ENCODE assay signal across 10 cellular contexts in genomic region chr1:62508187-62508758, GRCh38.
DNase-seq lines count a peak whose midpoint lies in the region; ATAC-seq and TF ChIP-seq lines count a peak whose summit lies in the region.
"Had no signal": no experiment of that assay in that cellular context is flagged by ENCODE, and none has a peak within 500 bp of the region (broad histone marks: within the 10 kb centered on the region; RNA-seq: fewer than 3 reads in every experiment).

No MANE protein-coding gene starts in this region.

- peaks cover 8% of the 10 kb centered on the region for H3K36me3 Mint-ChIP-seq in effector memory CD8-positive, alpha-beta T cell (ENCODE audit: insufficient read depth)

- peak; percentile 5 for DNase-seq in DMS153 (lab: John Stamatoyannopoulos, UW)
- DNase-seq in HT-29 (ENCODE audit: low spot score): peak; percentile 62
- peak; percentile 20 to 61 for DNase-seq in SJCRH30
- DNase-seq in fibroblast of pulmonary artery (ENCODE audit: low read depth): peak; percentile 78
- peak; percentile 0 for DNase-seq in retinal pigment epithelial cell (ENCODE audit: low read depth)
- no peak for DNase-seq in effector memory CD8-positive, alpha-beta T cell
- no peak for DNase-seq in stimulated activated CD4-positive, alpha-beta T cell treated with anti-CD3 and anti-CD28 coated beads, Interleukin-2, amount 100 ng/mL, for 48 hours
- no peak for DNase-seq in mucosa of gallbladder (ENCODE audit: low spot score)
- DNase-seq: naive B cell had no signal

- H3K36me3 ChIP-seq in SJCRH30: peaks cover 21% of the 10 kb centered on the region

- no peaks in the 10 kb centered on the region for H3K4me1 ChIP-seq in SJCRH30

- H3K4me3 Mint-ChIP-seq in effector memory CD8-positive, alpha-beta T cell: no peak overlapping the region
- H3K4me3 Mint-ChIP-seq: naive B cell, T-cell had no signal

- H3K9me3 Mint-ChIP-seq in effector memory CD8-positive, alpha-beta T cell: no peaks in the 10 kb centered on the region
- H3K9me3 Mint-ChIP-seq: naive B cell, T-cell had no signal

- H3K27ac ChIP-seq in SJCRH30: no peak overlapping the region

- H3K27me3 Mint-ChIP-seq in effector memory CD8-positive, alpha-beta T cell: no peaks in the 10 kb centered on the region
- H3K27me3 Mint-ChIP-seq: naive B cell, T-cell had no signal

- H3K4me3 ChIP-seq in SJCRH30 (no peak overlapping the region), fibroblast of pulmonary artery (replicated peaks; ENCODE audit: low read depth, low read length) (no peak overlapping the region), retinal pigment epithelial cell (ENCODE audit: low read length) (no peak overlapping the region)

- no peaks in the 10 kb centered on the region for H3K9me3 ChIP-seq in SJCRH30 (replicated peaks)

- no peaks in the 10 kb centered on the region for H3K27me3 ChIP-seq in SJCRH30

- no peaks in the 10 kb centered on the region for H3K4me1 Mint-ChIP-seq in effector memory CD8-positive, alpha-beta T cell (ENCODE audit: low read depth in 2 of 2)
- H3K4me1 Mint-ChIP-seq: naive B cell, T-cell had no signal

- no peak overlapping the region for H3K27ac Mint-ChIP-seq in effector memory CD8-positive, alpha-beta T cell
- H3K27ac Mint-ChIP-seq: naive B cell, T-cell had no signal

- TF ChIP-seq CTCF in fibroblast of pulmonary artery (IDR thresholded peaks at IDR 0.05; ENCODE audit: low read length, missing control alignments) (peak; percentile 71), retinal pigment epithelial cell (conservative IDR thresholded peaks at IDR 0.05; ENCODE audit: low read depth, low read length) (peak; percentile 71)

- ATAC-seq in effector memory CD8-positive, alpha-beta T cell (replicated peaks): no peak
- ATAC-seq: T-cell had no signal

Comparison
In these comparisons a context has a peak if more than half of its experiments do, and no peak if none do; other contexts are left out.
1. DNase-seq: peak in DMS153 (single experiment), HT-29 (single experiment), SJCRH30 (2 of 2), fibroblast of pulmonary artery (single experiment) and retinal pigment epithelial cell (single experiment); none in effector memory CD8-positive, alpha-beta T cell (0 of 3), stimulated activated CD4-positive, alpha-beta T cell treated with anti-CD3 and anti-CD28 coated beads, Interleukin-2, amount 100 ng/mL, for 48 hours (0 of 2) and mucosa of gallbladder (single experiment).